Comparison of ENCODE assay signal across 21 cellular contexts in the genomic region with DNA sequence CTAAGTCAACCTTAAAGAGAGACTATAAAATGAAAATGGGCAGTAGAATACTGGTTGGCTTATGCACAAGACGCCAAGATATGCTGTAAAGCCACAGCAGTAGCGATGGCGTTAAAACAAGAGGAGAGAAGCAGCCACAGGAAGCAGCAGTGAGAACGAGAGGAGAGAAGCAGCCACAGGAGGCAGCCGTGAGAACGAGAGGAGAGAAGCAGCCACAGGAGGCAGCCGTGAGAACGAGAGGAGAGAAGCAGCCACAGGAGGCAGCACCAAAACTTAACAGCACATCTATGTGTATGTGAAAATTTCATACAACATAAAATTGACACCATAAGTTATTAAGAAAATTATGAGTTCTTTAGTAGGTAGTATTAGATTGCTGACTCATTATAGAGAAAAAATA.
DNase-seq lines count a peak whose midpoint lies in the region; ATAC-seq, FAIRE-seq and TF ChIP-seq lines count a peak whose summit lies in the region.
"Had no signal": no experiment of that assay in that cellular context is flagged by ENCODE, and none has a peak within 500 bp of the region (broad histone marks: within the 10 kb centered on the region; RNA-seq: fewer than 3 reads in every experiment).

No MANE protein-coding gene starts in this region.

- WGBS in mammary epithelial cell (ENCODE audit: low coverage, missing lambda C conversion rate) = 81% methylated on average over 8 of the region's 8 CpGs

- no peaks in the 10 kb centered on the region for H4K20me1 ChIP-seq in mammary epithelial cell (ENCODE audit: insufficient read depth, low read length)

- no TSS peak for BruUV-seq in MCF 10A (replicated peaks; lab: Mats Ljungman, UMichigan)
- no TSS peak for BruUV-seq in mammary epithelial cell (replicated peaks; lab: Mats Ljungman, UMichigan)

- H3K4me3 Mint-ChIP-seq in MCF 10A (ENCODE audit: unreplicated experiment) (no peak overlapping the region), chondrocyte (ENCODE audit: unreplicated experiment) (no peak overlapping the region)
- H3K4me3 Mint-ChIP-seq in effector memory CD8-positive, alpha-beta T cell = no peak overlapping the region
- H3K4me3 Mint-ChIP-seq: activated CD4-positive, alpha-beta memory T cell treated with anti-CD3 and anti-CD28 coated beads, Interleukin-2, amount 10 ng/mL, durations not matched to agents 7 days and 5 days; activated naive CD8-positive, alpha-beta T cell treated with anti-CD3 and anti-CD28 coated beads, Interleukin-2, amount 10 ng/mL, durations not matched to agents 7 days and 5 days; CD4-positive, CD25-positive, alpha-beta regulatory T cell; naive thymus-derived CD4-positive, alpha-beta T cell; stimulated activated effector memory CD8-positive, alpha-beta T cell treated with anti-CD3 and anti-CD28 coated beads, Interleukin-12 subunit alpha, Interleukin-12 subunit beta, amount 100 ng/mL, for 72 hours had no signal

- H3K4me2 ChIP-seq in mammary epithelial cell (ENCODE audit: insufficient read depth, low read depth, low read length) = no peak overlapping the region

- no peaks in the 10 kb centered on the region for H3K27me3 ChIP-seq in mammary epithelial cell (ENCODE audit: insufficient read depth, low read length)
- no peaks in the 10 kb centered on the region for H3K27me3 ChIP-seq in gastrocnemius medialis
- H3K27me3 ChIP-seq: transverse colon had no signal

- H3K9me3 Mint-ChIP-seq in MCF 10A (ENCODE audit: unreplicated experiment) = peaks cover 7% of the 10 kb centered on the region
- H3K9me3 Mint-ChIP-seq in chondrocyte (ENCODE audit: low read depth) = no peaks in the 10 kb centered on the region
- H3K9me3 Mint-ChIP-seq in effector memory CD8-positive, alpha-beta T cell = peaks cover 5 to 7% of the 10 kb centered on the region in 2 donors
- H3K9me3 Mint-ChIP-seq: activated naive CD8-positive, alpha-beta T cell treated with anti-CD3 and anti-CD28 coated beads, Interleukin-2, amount 10 ng/mL, durations not matched to agents 7 days and 5 days had no signal

- CTCF ChIA-PET in MCF 10A (lab: Yijun Ruan, JAX) (no interaction called here), mammary epithelial cell (lab: Charles Lee; ENCODE audit: low non-redundant PET) (no interaction called here)

- H3K4me1 ChIP-seq in mammary epithelial cell (ENCODE audit: insufficient read depth, low read length) (no peaks in the 10 kb centered on the region), gastrocnemius medialis (no peaks in the 10 kb centered on the region)
- H3K4me1 ChIP-seq: prostate gland, transverse colon had no signal

- H3K27me3 Mint-ChIP-seq in MCF 10A (ENCODE audit: insufficient read depth, unreplicated experiment) (no peaks in the 10 kb centered on the region), chondrocyte (ENCODE audit: low read depth) (no peaks in the 10 kb centered on the region)
- H3K27me3 Mint-ChIP-seq in effector memory CD8-positive, alpha-beta T cell = no peaks in the 10 kb centered on the region
- H3K27me3 Mint-ChIP-seq: activated CD4-positive, alpha-beta memory T cell treated with anti-CD3 and anti-CD28 coated beads, Interleukin-2, amount 10 ng/mL, durations not matched to agents 7 days and 5 days; activated naive CD8-positive, alpha-beta T cell treated with anti-CD3 and anti-CD28 coated beads, Interleukin-2, amount 10 ng/mL, durations not matched to agents 7 days and 5 days; CD4-positive, CD25-positive, alpha-beta regulatory T cell; naive thymus-derived CD4-positive, alpha-beta T cell had no signal

- in situ Hi-C loops in mammary epithelial cell (cut with MboI; ENCODE audit: low sequenced_read_pairs in 2 of 2) = no loop called here
- in situ Hi-C loops in gastrocnemius medialis (cut with MboI; ENCODE audit: low sequenced_read_pairs in 4 of 4) = loop anchor here in 1 of 4 donors (25.0 kb wide), 1 partner anchor 96 kb away; no protein-coding TSS in a partner anchor

- H3K9ac ChIP-seq in mammary epithelial cell (ENCODE audit: insufficient read depth, low read length) = no peak overlapping the region

- no peak for ATAC-seq in gastrocnemius medialis
- no peak for ATAC-seq in effector memory CD8-positive, alpha-beta T cell (replicated peaks)
- ATAC-seq: esophagus mucosa; naive thymus-derived CD4-positive, alpha-beta T cell; stimulated activated effector memory CD8-positive, alpha-beta T cell treated with anti-CD3 and anti-CD28 coated beads, Interleukin-12 subunit alpha, Interleukin-12 subunit beta, amount 100 ng/mL, for 72 hours had no signal

- H3K4me1 Mint-ChIP-seq in MCF 10A (ENCODE audit: insufficient read depth, unreplicated experiment) (no peaks in the 10 kb centered on the region), chondrocyte (ENCODE audit: low read depth) (no peaks in the 10 kb centered on the region)
- no peaks in the 10 kb centered on the region for H3K4me1 Mint-ChIP-seq in effector memory CD8-positive, alpha-beta T cell (ENCODE audit: low read depth in 2 of 2)
- H3K4me1 Mint-ChIP-seq: activated CD4-positive, alpha-beta memory T cell treated with anti-CD3 and anti-CD28 coated beads, Interleukin-2, amount 10 ng/mL, durations not matched to agents 7 days and 5 days; activated naive CD8-positive, alpha-beta T cell treated with anti-CD3 and anti-CD28 coated beads, Interleukin-2, amount 10 ng/mL, durations not matched to agents 7 days and 5 days; CD4-positive, CD25-positive, alpha-beta regulatory T cell; naive thymus-derived CD4-positive, alpha-beta T cell; stimulated activated effector memory CD8-positive, alpha-beta T cell treated with anti-CD3 and anti-CD28 coated beads, Interleukin-12 subunit alpha, Interleukin-12 subunit beta, amount 100 ng/mL, for 72 hours had no signal

- no peaks in the 10 kb centered on the region for H3K79me2 ChIP-seq in mammary epithelial cell (ENCODE audit: insufficient read depth, low read length)

- POLR2A ChIA-PET in MCF 10A (lab: Yijun Ruan, JAX) = no interaction called here

- H3K36me3 ChIP-seq in mammary epithelial cell (ENCODE audit: insufficient read depth, low read length) (no peaks in the 10 kb centered on the region), gastrocnemius medialis (no peaks in the 10 kb centered on the region)
- H3K36me3 ChIP-seq: prostate gland, transverse colon had no signal

- intact Hi-C loops in MCF 10A (cut with micrococcal nuclease) (no loop called here), mammary epithelial cell (cut with micrococcal nuclease) (no loop called here), gastrocnemius medialis (cut with DNase I; ENCODE audit: low total_unique reads) (no loop called here)

- DNase-seq in MCF 10A (ENCODE audit: unreplicated experiment) (peak; percentile 6), mammary epithelial cell (no peak), M059J (ENCODE audit: low read depth) (peak; percentile 14), chondrocyte (ENCODE audit: low spot score) (no peak), urothelium cell line (ENCODE audit: low spot score) (peak; percentile 13), gastrocnemius medialis (no peak)
- DNase-seq in effector memory CD8-positive, alpha-beta T cell = no peak
- DNase-seq in effector CD8-positive, alpha-beta T cell (lab: John Stamatoyannopoulos, UW) = no peak
- DNase-seq: ACHN; activated CD4-positive, alpha-beta memory T cell treated with anti-CD3 and anti-CD28 coated beads, Interleukin-2, amount 10 ng/mL, durations not matched to agents 7 days and 5 days; activated naive CD8-positive, alpha-beta T cell treated with anti-CD3 and anti-CD28 coated beads, Interleukin-2, amount 10 ng/mL, durations not matched to agents 7 days and 5 days; CD4-positive, CD25-positive, alpha-beta regulatory T cell; KBM-7; naive thymus-derived CD4-positive, alpha-beta T cell; NCI-H1105 treated with DMSO at 0.1 percent for 48 hours; NCI-H774; transverse colon had no signal

- peak; percentile 9 for TF ChIP-seq CTCF in MCF 10A (IDR thresholded peaks at IDR 0.05; ENCODE audit: unreplicated experiment)
- TF ChIP-seq CTCF in mammary epithelial cell (conservative IDR thresholded peaks at IDR 0.05 in 1 of 2, IDR thresholded peaks at IDR 0.05 in 1 of 2; ENCODE audit: extremely low read depth in 1 of 2, insufficient read depth in 1 of 2, low read depth in 1 of 2, low read length in 2 of 2) = no peak
- TF ChIP-seq CTCF in chondrocyte (IDR thresholded peaks at IDR 0.05) = peak; percentile 51
- no peak for TF ChIP-seq CTCF in gastrocnemius medialis (IDR thresholded peaks at IDR 0.05 in 4 of 5, conservative IDR thresholded peaks at IDR 0.05 in 1 of 5)

- H3K36me3 Mint-ChIP-seq in MCF 10A (ENCODE audit: insufficient read depth, unreplicated experiment) = no peaks in the 10 kb centered on the region
- no peaks in the 10 kb centered on the region for H3K36me3 Mint-ChIP-seq in chondrocyte (ENCODE audit: low read depth)
- no peaks in the 10 kb centered on the region for H3K36me3 Mint-ChIP-seq in effector memory CD8-positive, alpha-beta T cell (ENCODE audit: insufficient read depth)
- H3K36me3 Mint-ChIP-seq: activated naive CD8-positive, alpha-beta T cell treated with anti-CD3 and anti-CD28 coated beads, Interleukin-2, amount 10 ng/mL, durations not matched to agents 7 days and 5 days; CD4-positive, CD25-positive, alpha-beta regulatory T cell; naive thymus-derived CD4-positive, alpha-beta T cell; stimulated activated effector memory CD8-positive, alpha-beta T cell treated with anti-CD3 and anti-CD28 coated beads, Interleukin-12 subunit alpha, Interleukin-12 subunit beta, amount 100 ng/mL, for 72 hours had no signal

- no peak for TF ChIP-seq POLR2A in gastrocnemius medialis (IDR thresholded peaks at IDR 0.05)

- no peak overlapping the region for H3K4me3 ChIP-seq in mammary epithelial cell (replicated peaks in 1 of 3; ENCODE audit: insufficient read depth in 1 of 3, low read depth in 2 of 3, low read length in 3 of 3)
- H3K4me3 ChIP-seq in gastrocnemius medialis = no peak overlapping the region
- H3K4me3 ChIP-seq: lung, prostate gland, transverse colon had no signal

- H3K9me3 ChIP-seq in mammary epithelial cell (replicated peaks; ENCODE audit: insufficient read depth, low read length) (no peaks in the 10 kb centered on the region), gastrocnemius medialis (no peaks in the 10 kb centered on the region)
- H3K9me3 ChIP-seq: prostate gland, transverse colon had no signal

- FAIRE-seq in urothelium cell line (lab: Jason Lieb, UNC) = peak; percentile 59

- no peak overlapping the region for H3K27ac ChIP-seq in mammary epithelial cell (ENCODE audit: insufficient read depth, low read depth, low read length)
- no peak overlapping the region for H3K27ac ChIP-seq in gastrocnemius medialis
- H3K27ac ChIP-seq: prostate gland, transverse colon had no signal

- dilution Hi-C loops in mammary epithelial cell (cut with HindIII; ENCODE audit: low sequenced_read_pairs) = no loop called here

- H3K27ac Mint-ChIP-seq in MCF 10A (ENCODE audit: low read depth, unreplicated experiment) (peak overlapping the region; percentile 2), chondrocyte (ENCODE audit: unreplicated experiment) (no peak overlapping the region)
- H3K27ac Mint-ChIP-seq in effector memory CD8-positive, alpha-beta T cell = peak overlapping the region in 1 of 2 donors; percentile 57
- H3K27ac Mint-ChIP-seq: activated CD4-positive, alpha-beta memory T cell treated with anti-CD3 and anti-CD28 coated beads, Interleukin-2, amount 10 ng/mL, durations not matched to agents 7 days and 5 days; activated naive CD8-positive, alpha-beta T cell treated with anti-CD3 and anti-CD28 coated beads, Interleukin-2, amount 10 ng/mL, durations not matched to agents 7 days and 5 days; CD4-positive, CD25-positive, alpha-beta regulatory T cell; naive thymus-derived CD4-positive, alpha-beta T cell; stimulated activated effector memory CD8-positive, alpha-beta T cell treated with anti-CD3 and anti-CD28 coated beads, Interleukin-12 subunit alpha, Interleukin-12 subunit beta, amount 100 ng/mL, for 72 hours had no signal

- no peak overlapping the region for H2AFZ ChIP-seq in mammary epithelial cell (ENCODE audit: low read depth, low read length)

Comparison
In these comparisons a context has a peak if more than half of its experiments do, and no peak if none do; other contexts are left out.
1. DNase-seq: peak in MCF 10A (single experiment), M059J (single experiment) and urothelium cell line (single experiment); none in mammary epithelial cell (single experiment), chondrocyte (single experiment), gastrocnemius medialis (0 of 2), effector memory CD8-positive, alpha-beta T cell (0 of 3) and effector CD8-positive, alpha-beta T cell (single experiment).
2. CTCF ChIP-seq: peak in MCF 10A (single experiment) and chondrocyte (single experiment); none in mammary epithelial cell (0 of 2) and gastrocnemius medialis (0 of 5).